8 cellular contexts compared by ENCODE assay signal in the genomic region with DNA sequence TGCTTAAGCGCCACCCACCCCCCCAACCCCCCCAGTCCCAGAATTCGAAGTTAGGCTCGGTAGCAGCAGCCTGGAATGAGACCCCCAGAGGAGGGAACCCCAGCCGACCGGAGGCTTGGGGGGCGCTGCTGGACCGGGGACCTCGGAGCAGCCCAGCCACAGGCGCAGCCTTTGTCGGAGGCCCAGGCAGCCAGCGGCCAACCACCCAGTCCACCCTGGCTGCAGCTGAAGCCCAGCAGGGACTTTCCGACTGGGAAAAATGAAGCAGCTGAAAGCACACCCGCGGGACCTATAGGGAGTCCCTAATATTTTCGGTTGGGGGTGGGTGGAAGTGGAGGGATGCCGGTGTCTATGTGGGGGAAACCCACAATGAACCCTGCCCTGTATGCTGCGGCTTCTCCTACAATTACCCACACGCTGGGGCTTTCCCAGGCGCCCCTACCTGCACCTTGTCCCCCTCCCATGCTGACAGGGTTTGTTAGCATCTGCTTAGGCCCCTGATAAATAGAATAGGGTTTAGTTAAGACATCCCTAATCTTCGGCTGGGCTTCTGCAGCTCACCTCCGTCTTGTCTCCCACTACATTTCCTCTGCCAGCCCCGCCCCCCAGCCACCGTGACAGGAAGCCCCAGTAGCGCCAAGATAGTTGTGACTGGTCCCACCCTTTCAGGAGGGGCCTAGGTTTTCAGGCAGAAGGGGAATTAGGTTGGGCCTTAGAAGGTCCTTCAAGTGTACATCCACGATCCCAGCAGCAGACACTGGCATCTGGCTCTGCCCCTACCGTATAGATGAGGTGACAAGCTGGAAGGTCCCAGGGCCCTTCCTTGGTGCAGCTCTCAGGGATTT. TPM values are rescaled to one million over a fixed set of nuclear protein-coding genes. Genes with fewer than 3 reads are reported as not detected.
DNase-seq lines count a peak whose midpoint lies in the region; ATAC-seq, FAIRE-seq and TF ChIP-seq lines count a peak whose summit lies in the region.

No MANE protein-coding gene starts in this region.

- peak overlapping the region; percentile 86 for H3K4me3 Mint-ChIP-seq in astrocyte (ENCODE audit: unreplicated experiment)

- no CpG with 5 or more reads among the region's 26 CpGs for WGBS in iPS DF 6.9 (ENCODE audit: insufficient coverage, insufficient read length)

- peak; percentile 82 for DNase-seq in GM13977 (ENCODE audit: low spot score)
- peak; percentile 59 for DNase-seq in HK-2 (ENCODE audit: unreplicated experiment)
- DNase-seq in T-helper 22 cell (ENCODE audit: low read depth), result peak; percentile 83
- DNase-seq in astrocyte (ENCODE audit: low read depth), result no peak
- no peak for DNase-seq in iPS DF 6.9 (ENCODE audit: low read depth, low spot score)
- DNase-seq in NCI-H1105 (lab: John Stamatoyannopoulos, UW), result no peak

- H3K27ac Mint-ChIP-seq in astrocyte (ENCODE audit: unreplicated experiment), result peak overlapping the region; percentile 78

- H3K4me2 ChIP-seq in astrocyte (ENCODE audit: low read length), result peak overlapping the region; percentile 96

- peak overlapping the region; percentile 81 for H2AFZ ChIP-seq in astrocyte (ENCODE audit: low read depth, low read length)

- TF ChIP-seq CTCF in GM13977 (IDR thresholded peaks at IDR 0.05; ENCODE audit: extremely low read depth, insufficient read depth, missing control alignments) (peak; percentile 20), astrocyte (IDR thresholded peaks at IDR 0.05; ENCODE audit: insufficient read depth, low read depth, low read length) (no peak)

- no peak for FAIRE-seq in astrocyte (lab: Jason Lieb, UNC)

- H3K27me3 ChIP-seq in astrocyte (ENCODE audit: insufficient read depth, low read length), result no peaks in the 10 kb centered on the region
- no peaks in the 10 kb centered on the region for H3K27me3 ChIP-seq in iPS DF 6.9 (ENCODE audit: control insufficient read depth, insufficient read depth, low read length)
- H3K27me3 ChIP-seq in skeletal muscle tissue (ENCODE audit: control insufficient read depth in 3 of 3, insufficient read depth in 3 of 3, low read length in 3 of 3), result no peaks in the 10 kb centered on the region

- peaks cover 27% of the 10 kb centered on the region for H3K4me1 Mint-ChIP-seq in astrocyte (ENCODE audit: low read depth, unreplicated experiment)

- H3K27ac ChIP-seq in astrocyte (ENCODE audit: low read depth, low read length) (peak overlapping the region; percentile 88), iPS DF 6.9 (ENCODE audit: low read length) (no peak overlapping the region), skeletal muscle tissue (ENCODE audit: low read depth, low read length) (peak overlapping the region; percentile 99)

- peaks cover 4% of the 10 kb centered on the region for H3K79me2 ChIP-seq in astrocyte (ENCODE audit: insufficient read depth, low read length)

- no peak for ATAC-seq in HG03571 (IDR thresholded peaks at IDR 0.05; ENCODE audit: unreplicated experiment)

- peak overlapping the region; percentile 78 for H3K4me3 ChIP-seq in astrocyte (ENCODE audit: insufficient read depth, low read depth, low read length)
- H3K4me3 ChIP-seq in iPS DF 6.9 (ENCODE audit: low read length), result peak overlapping the region; percentile 42; the same call in 1 of the 2 replicates
- H3K4me3 ChIP-seq in skeletal muscle tissue (ENCODE audit: low read length in 3 of 3), result peak overlapping the region; percentile 86 to 89 (median 89)

- H3K9me3 ChIP-seq in astrocyte (ENCODE audit: insufficient read depth, low read depth, low read length) (no peaks in the 10 kb centered on the region), iPS DF 6.9 (ENCODE audit: control insufficient read depth, insufficient read depth, low read length) (no peaks in the 10 kb centered on the region), skeletal muscle tissue (ENCODE audit: control insufficient read depth in 3 of 3, low read length in 3 of 3) (no peaks in the 10 kb centered on the region)

- H3K27me3 Mint-ChIP-seq in astrocyte (ENCODE audit: low read depth, unreplicated experiment), result no peaks in the 10 kb centered on the region

- H3K36me3 Mint-ChIP-seq in astrocyte (ENCODE audit: low read depth, unreplicated experiment), result peaks cover 7% of the 10 kb centered on the region

- H3K4me1 ChIP-seq in astrocyte (ENCODE audit: insufficient read depth, low read length) (peaks cover 22% of the 10 kb centered on the region), iPS DF 6.9 (ENCODE audit: control insufficient read depth, insufficient read depth, low read length) (peaks cover 4% of the 10 kb centered on the region; the same call in 1 of the 2 replicates), skeletal muscle tissue (ENCODE audit: control insufficient read depth in 3 of 3, insufficient read depth in 3 of 3, low read length in 3 of 3) (peaks cover 63 to 72% (median 69%) of the 10 kb centered on the region in 3 donors)

- peaks cover 15% of the 10 kb centered on the region for H3K36me3 ChIP-seq in astrocyte (ENCODE audit: insufficient read depth, low read length)
- H3K36me3 ChIP-seq in iPS DF 6.9 (ENCODE audit: control insufficient read depth, insufficient read depth, low read length), result peaks cover 10% of the 10 kb centered on the region; the same call in 1 of the 2 replicates
- peaks cover 15 to 30% (median 26%) of the 10 kb centered on the region in 3 donors for H3K36me3 ChIP-seq in skeletal muscle tissue (ENCODE audit: control insufficient read depth in 3 of 3, insufficient read depth in 3 of 3, low read length in 3 of 3)

- H4K20me1 ChIP-seq in astrocyte (ENCODE audit: insufficient read depth, low read length), result peaks cover 11% of the 10 kb centered on the region

- in situ Hi-C loops in GM13977 (cut with MboI; ENCODE audit: low pct_unique_long_range_greater_than_20kb, low sequenced_read_pairs, unreplicated experiment), result loop anchor here (25.0 kb wide), 1 partner anchor 211 kb away; no protein-coding TSS in a partner anchor

- no peaks in the 10 kb centered on the region for H3K9me3 Mint-ChIP-seq in astrocyte (ENCODE audit: unreplicated experiment)

- H3K9ac ChIP-seq in astrocyte (ENCODE audit: low read length) (peak overlapping the region; percentile 91), skeletal muscle tissue (ENCODE audit: low read depth in 1 of 3, low read length in 3 of 3) (peak overlapping the region; percentile 83 to 95 (median 92))

RNA-seq across cellular contexts. Expression of a gene that starts 0.8 kb away (rescaled TPM):
- total RNA-seq in astrocyte, result 16.0 and 19.2 TPM in 2 replicates
- 58.5 TPM for total RNA-seq in skeletal muscle tissue

RNA-seq across cellular contexts. Expression of a gene that starts 4.2 kb away (rescaled TPM):
- total RNA-seq in astrocyte, result 0.87 and 1.0 TPM in 2 replicates
- 2.6 TPM for total RNA-seq in skeletal muscle tissue

RNA-seq across cellular contexts. Expression of a gene that starts 7.7 kb away (rescaled TPM):
- total RNA-seq in astrocyte (not detected in 2 replicates), skeletal muscle tissue (not detected)

RNA-seq across cellular contexts. Expression of a gene that starts 20.9 kb away (rescaled TPM):
- total RNA-seq in astrocyte, result 16.7 and 17.3 TPM in 2 replicates
- total RNA-seq in skeletal muscle tissue, result 10.4 TPM

RNA-seq across cellular contexts. Expression of a gene that starts 21.0 kb away (rescaled TPM):
- 173 and 184 TPM in 2 replicates for total RNA-seq in astrocyte
- total RNA-seq in skeletal muscle tissue, result 171 TPM

Comparison
In these comparisons a context has a peak if more than half of its experiments do, and no peak if none do; other contexts are left out.
1. DNase-seq: peak in GM13977 (single experiment), HK-2 (single experiment) and T-helper 22 cell (single experiment); none in astrocyte (single experiment), iPS DF 6.9 (single experiment) and NCI-H1105 (single experiment).
2. Peak in every context shown above with its lines, with median percentiles within 50 percentile points of each other: H3K4me3 ChIP-seq.